8 cellular contexts compared by ENCODE assay signal in genomic region chr4:39044947-39045734, GRCh38. TPM values are rescaled to one million over a fixed set of nuclear protein-coding genes. Genes with fewer than 3 reads are reported as not detected.
DNase-seq lines count a peak whose midpoint lies in the region; ATAC-seq and TF ChIP-seq lines count a peak whose summit lies in the region.

No MANE protein-coding gene starts in this region.

- no peaks in the 10 kb centered on the region for H3K9me2 ChIP-seq in SU-DHL-6 (replicated peaks; ENCODE audit: insufficient read depth, low read length)

- peaks cover 24% of the 10 kb centered on the region for H3K79me2 ChIP-seq in SU-DHL-6 (ENCODE audit: insufficient read depth, low read length)

- no peaks in the 10 kb centered on the region for H4K20me1 ChIP-seq in SU-DHL-6 (ENCODE audit: low read depth, low read length)

- peaks cover 38% of the 10 kb centered on the region for H3F3A ChIP-seq in SU-DHL-6 (ENCODE audit: insufficient read depth)

- peaks cover 13% of the 10 kb centered on the region for H3K36me3 Mint-ChIP-seq in activated T-cell treated with anti-CD3 and anti-CD28 coated beads, Interleukin-2, amount 50 U/mL, for 24 hours (ENCODE audit: low read depth)

- H3K9me3 ChIP-seq in SU-DHL-6 (ENCODE audit: insufficient read depth, low read length) = no peaks in the 10 kb centered on the region
- no peaks in the 10 kb centered on the region for H3K9me3 ChIP-seq in stomach smooth muscle (ENCODE audit: control insufficient read depth in 2 of 2, low read length in 2 of 2)

- peak overlapping the region; percentile 88 for H3K4me3 Mint-ChIP-seq in activated T-cell treated with anti-CD3 and anti-CD28 coated beads, Interleukin-2, amount 50 U/mL, for 24 hours

- 0 to 1% methylated on average over 29 to 36 of the region's 81 CpGs for WGBS in lower leg skin, 2 donors

- peak overlapping the region; percentile 66 for H2AFZ ChIP-seq in SU-DHL-6 (ENCODE audit: low read depth, low read length, severe bottlenecking)

- peak overlapping the region; percentile 85 for H3K27ac Mint-ChIP-seq in activated T-cell treated with anti-CD3 and anti-CD28 coated beads, Interleukin-2, amount 50 U/mL, for 24 hours

- H3K27ac ChIP-seq in SU-DHL-6 (ENCODE audit: low read depth, low read length) (peak overlapping the region; percentile 64), stomach smooth muscle (ENCODE audit: low read length) (peak overlapping the region; percentile 76)

- H3K4me2 ChIP-seq in SU-DHL-6 (ENCODE audit: low read depth, low read length, poor library complexity, severe bottlenecking) = peak overlapping the region; percentile 90

- H3K9me3 Mint-ChIP-seq in activated T-cell treated with anti-CD3 and anti-CD28 coated beads, Interleukin-2, amount 50 U/mL, for 24 hours = no peaks in the 10 kb centered on the region

- ATAC-seq in HG02973 (IDR thresholded peaks at IDR 0.05; ENCODE audit: unreplicated experiment) = peak; percentile 33

- H3K4me1 ChIP-seq in stomach smooth muscle (ENCODE audit: control insufficient read depth, insufficient read depth, low read length) = peaks cover 16% of the 10 kb centered on the region

- intact Hi-C loops in lower leg skin (cut with DNase I; ENCODE audit: low total_unique reads) = no loop called here

- TF ChIP-seq CTCF in SU-DHL-6 (IDR thresholded peaks at IDR 0.05; ENCODE audit: insufficient read depth, low read length, poor library complexity, severe bottlenecking) (no peak), lower leg skin (IDR thresholded peaks at IDR 0.05) (no peak)

- no peak for TF ChIP-seq POLR2A in lower leg skin (IDR thresholded peaks at IDR 0.05)

- no peaks in the 10 kb centered on the region for H3K27me3 ChIP-seq in SU-DHL-6 (ENCODE audit: low read length)
- H3K27me3 ChIP-seq in stomach smooth muscle (ENCODE audit: control insufficient read depth in 1 of 2, insufficient read depth in 2 of 2, low read length in 2 of 2) = no peaks in the 10 kb centered on the region

- H3K4me3 ChIP-seq in SU-DHL-6 (ENCODE audit: insufficient read depth, low read length, poor library complexity, severe bottlenecking) = peak overlapping the region; percentile 72
- H3K4me3 ChIP-seq in lower leg skin (ENCODE audit: low read depth, poor library complexity, severe bottlenecking) = peak overlapping the region; percentile 77
- peak overlapping the region; percentile 78 to 86 for H3K4me3 ChIP-seq in stomach smooth muscle (ENCODE audit: low read length in 2 of 2)

- H3K9ac ChIP-seq in SU-DHL-6 (ENCODE audit: low read length) (peak overlapping the region; percentile 71), stomach smooth muscle (ENCODE audit: low read length in 2 of 2) (peak overlapping the region; percentile 72 to 86)

- H3K27me3 Mint-ChIP-seq in activated T-cell treated with anti-CD3 and anti-CD28 coated beads, Interleukin-2, amount 50 U/mL, for 24 hours = no peaks in the 10 kb centered on the region

- no peaks in the 10 kb centered on the region for H3K36me3 ChIP-seq in SU-DHL-6 (ENCODE audit: low read length)
- H3K36me3 ChIP-seq in stomach smooth muscle (ENCODE audit: control insufficient read depth in 2 of 2, insufficient read depth in 2 of 2, low read length in 2 of 2) = no peaks in the 10 kb centered on the region

- no peak for DNase-seq in activated T-cell treated with anti-CD3 and anti-CD28 coated beads, Interleukin-2, amount 50 U/mL, for 24 hours
- no peak for DNase-seq in activated T-cell treated with anti-CD3 and anti-CD28 coated beads, Interleukin-2, amount 50 U/mL, for 48 hours
- peak; percentile 12 to 42 for DNase-seq in dermis microvascular lymphatic vessel endothelial cell (ENCODE audit: low read depth in 2 of 2)
- DNase-seq in lower leg skin (ENCODE audit: low spot score in 2 of 2) = no peak
- DNase-seq in kidney glomerular epithelial cell (lab: John Stamatoyannopoulos, UW) = no peak

- H3K4me1 Mint-ChIP-seq in activated T-cell treated with anti-CD3 and anti-CD28 coated beads, Interleukin-2, amount 50 U/mL, for 24 hours (ENCODE audit: low read depth) = peaks cover 50% of the 10 kb centered on the region

RNA-seq across cellular contexts. Expression of gene TMEM156, which starts 12.9 kb away (rescaled TPM):
- total RNA-seq in dermis microvascular lymphatic vessel endothelial cell = 0.25 and 0.39 TPM in 2 replicates
- total RNA-seq in lower leg skin = under 1 TPM in 3 of 4 donors, not detected in 1; 0.12 to 0.52 (median 0.23) TPM

RNA-seq across cellular contexts. Expression of gene KLHL5, which starts 16.9 kb away (rescaled TPM):
- total RNA-seq in dermis microvascular lymphatic vessel endothelial cell (99.0 and 106 TPM in 2 replicates), lower leg skin (10 to 100 TPM in 2 of 4 donors, 1 to 10 TPM in 2; 4.8 to 14.5 (median 11.2) TPM)

Comparison
In these comparisons a context has a peak if more than half of its experiments do, and no peak if none do; other contexts are left out.
1. DNase-seq: peak in dermis microvascular lymphatic vessel endothelial cell (2 of 2); none in activated T-cell treated with anti-CD3 and anti-CD28 coated beads, Interleukin-2, amount 50 U/mL, for 24 hours (single experiment), activated T-cell treated with anti-CD3 and anti-CD28 coated beads, Interleukin-2, amount 50 U/mL, for 48 hours (0 of 2), lower leg skin (0 of 2) and kidney glomerular epithelial cell (single experiment).
2. Peak in every context shown above with its lines, with median percentiles within 50 percentile points of each other: H3K4me3 ChIP-seq.